ENCODE assay signal across 23 cellular contexts in the genomic region with DNA sequence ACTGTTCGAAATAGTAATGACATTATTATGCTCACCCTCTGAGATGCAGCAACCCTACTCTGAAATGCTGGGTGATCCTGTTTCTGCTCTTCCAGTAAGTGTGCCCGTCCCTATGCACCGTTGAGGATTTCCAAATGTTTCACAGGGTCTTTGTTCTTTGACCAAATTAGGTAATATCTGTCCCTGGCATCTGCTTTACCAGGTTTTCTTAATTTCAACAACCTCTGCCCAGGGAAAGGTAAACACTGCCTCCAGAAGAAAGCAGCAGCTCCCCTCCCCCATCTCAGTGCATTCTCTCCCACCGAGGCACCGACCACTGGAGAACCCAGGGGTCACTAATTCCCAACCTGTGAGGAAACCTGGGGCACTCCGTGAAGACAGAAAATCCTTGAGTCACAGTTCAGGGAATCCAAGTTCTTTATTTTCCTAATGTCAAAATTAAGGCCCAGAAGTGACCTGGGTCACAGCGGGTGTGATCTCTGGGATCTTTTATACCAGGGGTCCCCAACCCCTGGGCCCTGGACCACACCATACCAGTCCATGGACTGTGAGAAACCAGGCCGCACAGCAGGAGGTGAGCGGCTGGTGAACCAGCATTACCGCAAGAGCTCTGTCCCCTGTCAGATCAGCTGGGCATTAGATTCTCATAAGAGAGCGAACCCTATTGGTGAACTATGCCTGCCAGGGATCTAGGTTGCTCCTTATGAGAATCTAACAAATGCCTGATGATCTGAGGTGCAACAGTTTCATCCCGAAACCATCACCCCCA. TPM values are rescaled to one million over a fixed set of nuclear protein-coding genes. Genes with fewer than 3 reads are reported as not detected.
A peak's percentile ranks its signal among the peaks of the same experiment; 100 is the strongest.
DNase-seq lines count a peak whose midpoint lies in the region; ATAC-seq, FAIRE-seq and TF ChIP-seq lines count a peak whose summit lies in the region.
"Had no signal": no experiment of that assay in that cellular context is flagged by ENCODE, and none has a peak within 500 bp of the region (broad histone marks: within the 10 kb centered on the region; RNA-seq: fewer than 3 reads in every experiment).

No MANE protein-coding gene starts in this region.

- no peaks in the 10 kb centered on the region for H3K9me3 ChIP-seq in Caco-2
- H3K9me3 ChIP-seq in IMR-90 (ENCODE audit: control insufficient read depth, insufficient read depth, low read length), result no peaks in the 10 kb centered on the region
- no peaks in the 10 kb centered on the region for H3K9me3 ChIP-seq in H1 (ENCODE audit: insufficient read depth in 2 of 2, low read depth in 1 of 2, low read length in 1 of 2)
- H3K9me3 ChIP-seq: body of pancreas, left ventricle myocardium inferior, MG63, vagina had no signal

- H2BK20ac ChIP-seq in IMR-90 (ENCODE audit: low read depth, low read length), result no peak overlapping the region
- no peak overlapping the region for H2BK20ac ChIP-seq in H1 (ENCODE audit: low read length)

- H3K36me3 Mint-ChIP-seq in Caco-2 (ENCODE audit: insufficient read depth, unreplicated experiment), result peaks cover 6% of the 10 kb centered on the region
- peaks cover 3% of the 10 kb centered on the region for H3K36me3 Mint-ChIP-seq in activated naive CD4-positive, alpha-beta T cell treated with anti-CD3 and anti-CD28 coated beads for 36 hours (ENCODE audit: low read depth)
- H3K36me3 Mint-ChIP-seq: activated naive CD4-positive, alpha-beta T cell treated with anti-CD3 and anti-CD28 coated beads, Interleukin-2, amount 50 U/mL, for 24 hours had no signal

- FAIRE-seq in H1 (lab: Jason Lieb, UNC), result no peak

- H4K91ac ChIP-seq in IMR-90 (ENCODE audit: insufficient read depth, low read depth, low read length), result no peak overlapping the region
- no peak overlapping the region for H4K91ac ChIP-seq in H1 (replicated peaks; ENCODE audit: insufficient read length, low read length)

- H3K27ac ChIP-seq in IMR-90 (ENCODE audit: insufficient read depth, low read length), result no peak overlapping the region
- no peak overlapping the region for H3K27ac ChIP-seq in H1 (ENCODE audit: low read depth, low read length)
- no peak overlapping the region for H3K27ac ChIP-seq in mesendoderm (ENCODE audit: low read depth, low read length)
- H3K27ac ChIP-seq: epithelial cell of prostate, foreskin keratinocyte, skin epidermis, vagina had no signal

- H2BK12ac ChIP-seq in H1 (ENCODE audit: low read depth, low read length), result 0 out of 2 replicates have a peak overlapping the region, but pooled peaks have one; percentile 18

- TF ChIP-seq CTCF in Caco-2 (IDR thresholded peaks at IDR 0.05; ENCODE audit: insufficient read depth in 1 of 2, low read depth in 1 of 2, low read length in 1 of 2, severe bottlenecking in 1 of 2, unreplicated experiment in 1 of 2) (no peak), IMR-90 (conservative IDR thresholded peaks at IDR 0.05; ENCODE audit: low read depth, low read length) (no peak), H1 (IDR thresholded peaks at IDR 0.05; ENCODE audit: control extremely low read depth in 1 of 3, insufficient read depth in 1 of 3, low read depth in 1 of 3, low read length in 3 of 3) (no peak)

- dilution Hi-C loops in IMR-90 (cut with HindIII; ENCODE audit: low sequenced_read_pairs, unreplicated experiment), result no loop called here

- H4K8ac ChIP-seq in IMR-90 (ENCODE audit: low read depth in 2 of 2, low read length in 2 of 2) (no peak overlapping the region), H1 (ENCODE audit: extremely low read depth, insufficient read depth, low read length) (peak overlapping the region; percentile 53; the same call in 1 of the 2 replicates), mesendoderm (ENCODE audit: low read depth, low read length) (no peak overlapping the region)

- H4K5ac ChIP-seq in IMR-90 (ENCODE audit: low read depth, low read length), result no peak overlapping the region
- no peak overlapping the region for H4K5ac ChIP-seq in H1 (ENCODE audit: insufficient read length, low read depth, low read length)
- no peak overlapping the region for H4K5ac ChIP-seq in mesendoderm (ENCODE audit: low read length)

- H2BK120ac ChIP-seq in IMR-90 (ENCODE audit: low read depth, low read length) (no peak overlapping the region), H1 (replicated peaks; ENCODE audit: low read depth, low read length) (no peak overlapping the region), mesendoderm (ENCODE audit: low read depth, low read length) (no peak overlapping the region)

- no peaks in the 10 kb centered on the region for H3K27me3 Mint-ChIP-seq in Caco-2 (ENCODE audit: insufficient read depth, unreplicated experiment)
- H3K27me3 Mint-ChIP-seq in activated naive CD4-positive, alpha-beta T cell treated with anti-CD3 and anti-CD28 coated beads for 36 hours (ENCODE audit: low read depth), result peaks cover 37% of the 10 kb centered on the region

- WGBS in IMR-90 (ENCODE audit: extremely low coverage in 2 of 2, insufficient read length in 1 of 2), 2 experiments, result 45% methylated on average over 2 of the region's 12 CpGs; no CpG with 5 or more reads in 1 of the 2 experiments
- 52% methylated on average over 12 of the region's 12 CpGs; no CpG with 5 or more reads in 1 of the 2 experiments for WGBS in H1 (ENCODE audit: extremely low coverage in 1 of 2, insufficient coverage in 1 of 2, insufficient read length in 1 of 2, insufficient replicate concordance in 2 of 2, low coverage in 1 of 2, low lambda C conversion rate in 2 of 2, missing lambda C conversion rate in 1 of 2), 2 experiments
- WGBS in mesendoderm (ENCODE audit: extremely low coverage, insufficient coverage, low lambda C conversion rate), result no CpG with 5 or more reads among the region's 12 CpGs

- no peaks in the 10 kb centered on the region for H3K9me1 ChIP-seq in IMR-90 (ENCODE audit: insufficient read depth, low read length)

- POLR2A ChIA-PET in Caco-2 (lab: Charles Lee), result no interaction called here
- POLR2A ChIA-PET in IMR-90 (lab: Charles Lee; ENCODE audit: unreplicated experiment), result no interaction called here
- POLR2A ChIA-PET in H1 (lab: Charles Lee; ENCODE audit: partially characterized antibody), result interaction anchor here (0.7 to 2.2 kb wide), 8 partner anchors 10 to 886 kb away, joined by 3 to 7 read pairs (median 4); partner anchors contain the start of gene FIGN

- H3K18ac ChIP-seq in IMR-90 (ENCODE audit: low read depth, low read length) (no peak overlapping the region), H1 (ENCODE audit: extremely low read depth, low read length) (no peak overlapping the region; the same call in 1 of the 2 replicates), mesendoderm (ENCODE audit: low read length) (peak overlapping the region; percentile 45)

- H3K9ac ChIP-seq in IMR-90 (ENCODE audit: low read depth, low read length), result no peak overlapping the region
- peak overlapping the region in 1 of 4 experiments; percentile 29; a peak in 1 of 7 replicates for H3K9ac ChIP-seq in H1 (replicated peaks in 1 of 4; ENCODE audit: extremely low read depth in 1 of 4, low read depth in 3 of 4, low read length in 3 of 4)
- no peak overlapping the region for H3K9ac ChIP-seq in mesendoderm (ENCODE audit: low read length)

- no peak for TF ChIP-seq EP300 in H1 (IDR thresholded peaks at IDR 0.05; ENCODE audit: borderline replicate concordance in 1 of 2, low read depth in 2 of 2, low read length in 2 of 2)

- no peak for TF ChIP-seq RAD21 in IMR-90 (IDR thresholded peaks at IDR 0.05; ENCODE audit: low read length)
- TF ChIP-seq RAD21 in H1 (IDR thresholded peaks at IDR 0.05 in 1 of 2, conservative IDR thresholded peaks at IDR 0.05 in 1 of 2; ENCODE audit: low read depth in 2 of 2, low read length in 2 of 2), result no peak

- no peak for TF ChIP-seq POLR2A in IMR-90 (IDR thresholded peaks at IDR 0.05; ENCODE audit: low read depth, low read length)
- no peak for TF ChIP-seq POLR2A in H1 (IDR thresholded peaks at IDR 0.05; ENCODE audit: control extremely low read depth in 1 of 2, low read depth in 2 of 2, low read length in 2 of 2)

- H2AFZ ChIP-seq in IMR-90 (replicated peaks; ENCODE audit: low read length, poor library complexity) (no peak overlapping the region), H1 (ENCODE audit: low read length) (no peak overlapping the region)

- H3K23ac ChIP-seq in IMR-90 (ENCODE audit: low read depth, low read length), result no peak overlapping the region
- H3K23ac ChIP-seq in H1 (ENCODE audit: insufficient read length), result no peak overlapping the region
- no peak overlapping the region for H3K23ac ChIP-seq in mesendoderm (ENCODE audit: low read length)

- CTCF ChIA-PET in Caco-2 (lab: Charles Lee) (no interaction called here), IMR-90 (lab: Yijun Ruan, JAX) (no interaction called here), H1 (lab: Charles Lee; ENCODE audit: partially characterized antibody) (interaction anchor here (1.7 to 2.9 kb wide), 2 partner anchors 10 to 61 kb away, joined by 5 to 17 read pairs; no protein-coding TSS in a partner anchor)
- CTCF ChIA-PET in activated naive CD4-positive, alpha-beta T cell treated with anti-CD3 and anti-CD28 coated beads for 36 hours (lab: Charles Lee), result no interaction called here

- in situ Hi-C loops in IMR-90 (cut with MboI; ENCODE audit: low sequenced_read_pairs), result no loop called here

- H3K79me2 ChIP-seq in H1 (ENCODE audit: control insufficient read depth in 1 of 2, insufficient read depth in 2 of 2, low read length in 2 of 2), result no peaks in the 10 kb centered on the region
- no peaks in the 10 kb centered on the region for H3K79me2 ChIP-seq in mesendoderm (ENCODE audit: control insufficient read depth, insufficient read depth, low read length)

- BruUV-seq in Caco-2 (replicated peaks; lab: Mats Ljungman, UMichigan) (no TSS peak), IMR-90 (replicated peaks; lab: Mats Ljungman, UMichigan) (no TSS peak)

- H3K36me3 ChIP-seq in Caco-2 (ENCODE audit: control insufficient read depth, insufficient read depth, low read length) (no peaks in the 10 kb centered on the region), IMR-90 (ENCODE audit: control insufficient read depth, insufficient read depth, low read length) (no peaks in the 10 kb centered on the region), H1 (ENCODE audit: control insufficient read depth in 2 of 4, insufficient read depth in 4 of 4, low read length in 3 of 4) (no peaks in the 10 kb centered on the region), mesendoderm (ENCODE audit: control insufficient read depth, insufficient read depth, low read length) (no peaks in the 10 kb centered on the region)
- H3K36me3 ChIP-seq: left ventricle myocardium inferior, MG63, vagina had no signal

- no peaks in the 10 kb centered on the region for H3K27me3 ChIP-seq in Caco-2 (replicated peaks; ENCODE audit: control insufficient read depth, insufficient read depth, low read length)
- peaks cover 21% of the 10 kb centered on the region for H3K27me3 ChIP-seq in IMR-90 (ENCODE audit: control insufficient read depth, insufficient read depth, low read length)
- no peaks in the 10 kb centered on the region; a peak in 1 of 7 replicates for H3K27me3 ChIP-seq in H1 (replicated peaks in 1 of 4; ENCODE audit: control insufficient read depth in 3 of 4, extremely low read depth in 1 of 4, insufficient read depth in 3 of 4, low read length in 3 of 4)
- no peaks in the 10 kb centered on the region for H3K27me3 ChIP-seq in mesendoderm (ENCODE audit: insufficient read depth, low read length, poor library complexity)
- H3K27me3 ChIP-seq: body of pancreas, MG63, vagina had no signal

- H4K20me1 ChIP-seq in IMR-90 (ENCODE audit: insufficient read depth, low read length) (no peaks in the 10 kb centered on the region), H1 (replicated peaks in 1 of 2; ENCODE audit: control insufficient read depth in 1 of 2, insufficient read depth in 2 of 2, low read length in 2 of 2) (no peaks in the 10 kb centered on the region)

- H2AK5ac ChIP-seq in IMR-90 (ENCODE audit: low read depth, low read length) (no peak overlapping the region), H1 (ENCODE audit: low read depth, low read length) (no peak overlapping the region), mesendoderm (ENCODE audit: low read length) (no peak overlapping the region)

- ATAC-seq in IMR-90 (ENCODE audit: low read depth) (no peak), HG03432 (IDR thresholded peaks at IDR 0.05; ENCODE audit: unreplicated experiment) (no peak), GM19035 (IDR thresholded peaks at IDR 0.05; ENCODE audit: unreplicated experiment) (no peak)

- H3K27ac Mint-ChIP-seq in Caco-2 (ENCODE audit: unreplicated experiment), result no peak overlapping the region
- no peak overlapping the region for H3K27ac Mint-ChIP-seq in activated naive CD4-positive, alpha-beta T cell treated with anti-CD3 and anti-CD28 coated beads for 36 hours
- H3K27ac Mint-ChIP-seq: activated naive CD4-positive, alpha-beta T cell treated with anti-CD3 and anti-CD28 coated beads, Interleukin-2, amount 50 U/mL, for 24 hours had no signal

- DNase-seq in Caco-2 (no peak), IMR-90 (no peak), H1 (ENCODE audit: low read depth in 1 of 2, low spot score in 2 of 2) (peak in 1 of 2 experiments; percentile 55), mesendoderm (peak; percentile 57), kidney tubule cell (ENCODE audit: low spot score) (no peak)
- DNase-seq in activated naive CD4-positive, alpha-beta T cell treated with anti-CD3 and anti-CD28 coated beads for 36 hours, result no peak
- DNase-seq: activated CD4-positive, alpha-beta T cell treated with anti-CD3 and anti-CD28 coated beads, Interleukin-2, amount 50 U/mL, for 4 hours; activated T-cell treated with anti-CD3 and anti-CD28 coated beads, Interleukin-2, amount 50 U/mL, for 1 hour; cortex of kidney; EL; foreskin keratinocyte; left ventricle myocardium inferior; MG63; NCI-H1694; NCI-H226; stimulated activated CD4-positive, alpha-beta T cell treated with anti-CD3 and anti-CD28 coated beads, Interleukin-2, amount 100 ng/mL, for 48 hours had no signal

- H2AK9ac ChIP-seq in IMR-90 (replicated peaks; ENCODE audit: low read depth, low read length, poor library complexity), result peak overlapping the region; percentile 48

- H3K4me2 ChIP-seq in IMR-90 (ENCODE audit: low read depth, low read length) (no peak overlapping the region), H1 (ENCODE audit: insufficient read depth in 1 of 2, low read depth in 2 of 2, low read length in 2 of 2) (peak overlapping the region; percentile 72 to 93), mesendoderm (ENCODE audit: low read length) (no peak overlapping the region)

- H2BK5ac ChIP-seq in IMR-90 (ENCODE audit: low read depth, low read length, poor library complexity, severe bottlenecking) (no peak overlapping the region), H1 (ENCODE audit: low read depth, low read length) (no peak overlapping the region), mesendoderm (ENCODE audit: low read length) (no peak overlapping the region)

- H3K56ac ChIP-seq in IMR-90 (ENCODE audit: extremely low read depth, insufficient read depth, low read length), result no peak overlapping the region
- H3K56ac ChIP-seq in H1 (replicated peaks; ENCODE audit: insufficient read length, low read depth, low read length), result no peak overlapping the region
- H3K56ac ChIP-seq in mesendoderm (ENCODE audit: low read length), result no peak overlapping the region

- intact Hi-C loops in Caco-2 (cut with micrococcal nuclease; ENCODE audit: unreplicated experiment), result no loop called here
- intact Hi-C loops in IMR-90 (cut with micrococcal nuclease), result no loop called here
- intact Hi-C loops in activated naive CD4-positive, alpha-beta T cell treated with anti-CD3 and anti-CD28 coated beads for 36 hours (cut with micrococcal nuclease), result no loop called here

- H3K4me1 Mint-ChIP-seq in Caco-2 (ENCODE audit: low read depth, unreplicated experiment), result peaks cover 13% of the 10 kb centered on the region
- H3K4me1 Mint-ChIP-seq in activated naive CD4-positive, alpha-beta T cell treated with anti-CD3 and anti-CD28 coated beads for 36 hours (ENCODE audit: low read depth), result peaks cover 3% of the 10 kb centered on the region

- no peaks in the 10 kb centered on the region for H3K79me1 ChIP-seq in IMR-90 (ENCODE audit: low read depth in 1 of 2, low read length in 2 of 2)
- no peaks in the 10 kb centered on the region for H3K79me1 ChIP-seq in H1 (ENCODE audit: low read depth, low read length)
- no peaks in the 10 kb centered on the region for H3K79me1 ChIP-seq in mesendoderm (ENCODE audit: low read length)

- H3K4me3 ChIP-seq in Caco-2 (ENCODE audit: low read depth, low read length) (peak overlapping the region; percentile 94; the same call in 1 of the 2 replicates), IMR-90 (ENCODE audit: insufficient read depth, low read depth, low read length) (no peak overlapping the region), H1 (ENCODE audit: extremely low read depth in 1 of 4, insufficient read depth in 2 of 4, low read depth in 3 of 4, low read length in 4 of 4) (peak overlapping the region; percentile 1 to 85 (median 64); a peak in 4 of 8 replicates), mesendoderm (ENCODE audit: low read length) (no peak overlapping the region)

- H3K14ac ChIP-seq in IMR-90 (replicated peaks; ENCODE audit: low read depth, low read length), result no peak overlapping the region
- no peak overlapping the region for H3K14ac ChIP-seq in H1 (ENCODE audit: insufficient read length)

- H3K4me3 Mint-ChIP-seq in Caco-2 (ENCODE audit: unreplicated experiment), result peak overlapping the region; percentile 85
- no peak overlapping the region for H3K4me3 Mint-ChIP-seq in activated naive CD4-positive, alpha-beta T cell treated with anti-CD3 and anti-CD28 coated beads for 36 hours

- no peaks in the 10 kb centered on the region for H3K9me3 Mint-ChIP-seq in Caco-2 (ENCODE audit: unreplicated experiment)
- H3K9me3 Mint-ChIP-seq in activated naive CD4-positive, alpha-beta T cell treated with anti-CD3 and anti-CD28 coated beads for 36 hours, result no peaks in the 10 kb centered on the region

- H2BK15ac ChIP-seq in IMR-90 (ENCODE audit: low read depth, low read length) (no peak overlapping the region), H1 (ENCODE audit: low read length) (no peak overlapping the region), mesendoderm (replicated peaks; ENCODE audit: low read depth) (peak overlapping the region; percentile 76)

- peaks cover 3% of the 10 kb centered on the region; the same call in 1 of the 2 replicates for H3K23me2 ChIP-seq in H1 (ENCODE audit: low read depth, low read length)

- H3K4ac ChIP-seq in IMR-90 (ENCODE audit: low read depth, low read length) (no peak overlapping the region), H1 (replicated peaks; ENCODE audit: insufficient read length, low read depth, low read length) (no peak overlapping the region), mesendoderm (ENCODE audit: low read depth, low read length) (no peak overlapping the region)

- H3K4me1 ChIP-seq in Caco-2 (peaks cover 18% of the 10 kb centered on the region), IMR-90 (ENCODE audit: control insufficient read depth, insufficient read depth, low read length) (no peaks in the 10 kb centered on the region; the same call in 1 of the 2 replicates), H1 (replicated peaks in 1 of 4; ENCODE audit: control insufficient read depth in 3 of 4, insufficient read depth in 4 of 4, low read length in 3 of 4) (peaks cover 5 to 14% (median 11%) of the 10 kb centered on the region in 4 experiments; a peak in 6 of 7 replicates), mesendoderm (ENCODE audit: control insufficient read depth, low read depth, low read length) (peaks cover 5% of the 10 kb centered on the region)

RNA-seq across cellular contexts. Expression of gene GRB14, which starts 1.2 kb away (rescaled TPM):
- total RNA-seq in Caco-2 (2022), result 10.1 and 12.7 TPM in 2 replicates
- not detected in 2 replicates for total RNA-seq in IMR-90 (2012; rRNA removed)
- not detected in 2 replicates for polyA plus RNA-seq in IMR-90 (2012; rRNA removed)
- not detected in 2 replicates for polyA plus RNA-seq in IMR-90 (2012; cell fraction: cytosol; rRNA removed)
- not detected in 2 replicates for polyA plus RNA-seq in IMR-90 (2012; cell fraction: nucleus; rRNA removed; ENCODE audit: low replicate concordance)
- 11.6 and 13.5 TPM in 2 replicates for total RNA-seq in H1 (2021; fragmentation: NEBNext Ultra II Directional; extraction: Animal tissue kit (Norgen Biotek cat#: 25700))
- polyA plus RNA-seq in H1 (2011; rRNA removed), result 2.4 and 2.5 TPM in 2 replicates
- 3.4 TPM for polyA plus RNA-seq in H1 (2011; cell fraction: cytosol; rRNA removed)
- 4.2 TPM for polyA plus RNA-seq in H1 (2011; cell fraction: nucleus; rRNA removed)
- polyA plus RNA-seq in H1 (2012, experiment 1 of 2), result 3.2 to 13.9 TPM (median 4.2 TPM) in 4 replicates
- polyA plus RNA-seq in H1 (2012, experiment 2 of 2), result 0.83 TPM
- 32.4 TPM for polyA plus RNA-seq in H1 (2013, experiment 1 of 2)
- 31.5 TPM for polyA plus RNA-seq in H1 (2013, experiment 2 of 2)
- 2.1 and 4.6 TPM in 2 replicates for polyA minus RNA-seq in H1 (2011; rRNA and poly(A)+ RNA removed)
- polyA minus RNA-seq in H1 (2011; cell fraction: cytosol; rRNA and poly(A)+ RNA removed), result 6.5 TPM
- 11.7 TPM for polyA minus RNA-seq in H1 (2011; cell fraction: nucleus; rRNA and poly(A)+ RNA removed)
- 31.1 TPM for polyA plus RNA-seq in mesendoderm (2013, experiment 1 of 2)
- polyA plus RNA-seq in mesendoderm (2013, experiment 2 of 2), result 30.3 TPM
- not detected for total RNA-seq in activated naive CD4-positive, alpha-beta T cell treated with anti-CD3 and anti-CD28 coated beads for 36 hours

Comparison
In these comparisons a context has a peak if more than half of its experiments do, and no peak if none do; other contexts are left out.
1. H3K4me3 ChIP-seq: peak in Caco-2 (single experiment) and H1 (4 of 4); none in IMR-90 (single experiment) and mesendoderm (single experiment).
2. H3K4me2 ChIP-seq: peak in H1 (2 of 2); none in IMR-90 (single experiment) and mesendoderm (single experiment).
3. RNA of gene GRB14, which starts 1.2 kb away (total RNA-seq): 10.1 to 12.7 TPM in Caco-2 and 11.6 to 13.5 TPM in H1; not detected in IMR-90 and not detected in activated naive CD4-positive, alpha-beta T cell treated with anti-CD3 and anti-CD28 coated beads for 36 hours; every median in the first group is over 10 times any median in the second.